ENCODE assay signal across 9 cellular contexts in genomic region chr15:33309602-33310276, GRCh38. TPM values are rescaled to one million over a fixed set of nuclear protein-coding genes. Genes with fewer than 3 reads are reported as not detected.
DNase-seq lines count a peak whose midpoint lies in the region; ATAC-seq and TF ChIP-seq lines count a peak whose summit lies in the region.
"Had no signal": no experiment of that assay in that cellular context is flagged by ENCODE, and none has a peak within 500 bp of the region (broad histone marks: within the 10 kb centered on the region; RNA-seq: fewer than 3 reads in every experiment).

No MANE protein-coding gene starts in this region.

- TF ChIP-seq CTCF in cardiac fibroblast (IDR thresholded peaks at IDR 0.05; ENCODE audit: low read depth, low read length), result peak; percentile 20

- peaks cover 0 to 18% (median 7%) of the 10 kb centered on the region in 7 donors for H3K4me1 Mint-ChIP-seq in naive thymus-derived CD4-positive, alpha-beta T cell
- H3K4me1 Mint-ChIP-seq: activated B cell treated with CpG ODN at 0.5 μM for 24 hours had no signal

- DNase-seq in ELR (ENCODE audit: low read depth) (peak; percentile 10), cardiac fibroblast (ENCODE audit: low read depth in 2 of 2) (peak; percentile 2 to 18), NCI-H526 treated with DMSO at 0.1 percent for 48 hours (lab: John Stamatoyannopoulos, UW) (no peak), NCI-H226 (no peak)
- no peak for DNase-seq in naive thymus-derived CD4-positive, alpha-beta T cell
- no peak for DNase-seq in stimulated activated naive CD4-positive, alpha-beta T cell treated with Interleukin-2 at 50 U/mL for 16 hours (lab: John Stamatoyannopoulos, UW)
- DNase-seq in activated naive CD4-positive, alpha-beta T cell (lab: John Stamatoyannopoulos, UW), result no peak
- DNase-seq: activated B cell treated with CpG ODN at 0.5 μM for 24 hours had no signal

- peaks cover 0 to 4% (median 0%) of the 10 kb centered on the region in 11 donors for H3K9me3 Mint-ChIP-seq in naive thymus-derived CD4-positive, alpha-beta T cell
- H3K9me3 Mint-ChIP-seq: activated B cell treated with CpG ODN at 0.5 μM for 24 hours had no signal

- TF ChIP-seq EP300 in Ishikawa (IDR thresholded peaks at IDR 0.05; ENCODE audit: borderline replicate concordance), result no peak

- H3K36me3 ChIP-seq in naive thymus-derived CD4-positive, alpha-beta T cell (ENCODE audit: control insufficient read depth in 2 of 3, insufficient read depth in 3 of 3, low read length in 3 of 3), result no peaks in the 10 kb centered on the region

- H3K4me1 ChIP-seq in naive thymus-derived CD4-positive, alpha-beta T cell (ENCODE audit: control insufficient read depth in 2 of 2, insufficient read depth in 2 of 2, low read length in 2 of 2), result no peaks in the 10 kb centered on the region

- H3K27me3 ChIP-seq in naive thymus-derived CD4-positive, alpha-beta T cell (ENCODE audit: control insufficient read depth in 2 of 2, insufficient read depth in 2 of 2, low read length in 2 of 2), result no peaks in the 10 kb centered on the region

- H3K4me3 Mint-ChIP-seq in naive thymus-derived CD4-positive, alpha-beta T cell, result peak overlapping the region in 4 of 10 donors; percentile 9 to 66 (median 51)
- H3K4me3 Mint-ChIP-seq: activated B cell treated with CpG ODN at 0.5 μM for 24 hours had no signal

- POLR2A ChIA-PET in naive thymus-derived CD4-positive, alpha-beta T cell (lab: Charles Lee), result no interaction called here

- H3K9me3 ChIP-seq in naive thymus-derived CD4-positive, alpha-beta T cell (ENCODE audit: control insufficient read depth in 2 of 3, low read length in 3 of 3), result no peaks in the 10 kb centered on the region

- TF ChIP-seq RAD21 in Ishikawa (IDR thresholded peaks at IDR 0.05; ENCODE audit: low read depth), result peak; percentile 33

- peaks cover 0 to 4% (median 0%) of the 10 kb centered on the region in 5 donors for H3K36me3 Mint-ChIP-seq in naive thymus-derived CD4-positive, alpha-beta T cell

- no peak overlapping the region for H3K27ac ChIP-seq in naive thymus-derived CD4-positive, alpha-beta T cell (ENCODE audit: low read depth, low read length)

- no peak overlapping the region for H3K4me3 ChIP-seq in cardiac fibroblast (replicated peaks in 1 of 2; ENCODE audit: low read depth in 2 of 2, low read length in 2 of 2)
- H3K4me3 ChIP-seq in naive thymus-derived CD4-positive, alpha-beta T cell (ENCODE audit: low read length), result no peak overlapping the region

- no peak overlapping the region for H3K27ac Mint-ChIP-seq in naive thymus-derived CD4-positive, alpha-beta T cell
- H3K27ac Mint-ChIP-seq: activated B cell treated with CpG ODN at 0.5 μM for 24 hours had no signal

- H3K27me3 Mint-ChIP-seq in naive thymus-derived CD4-positive, alpha-beta T cell, result peaks cover 42 to 59% (median 56%) of the 10 kb centered on the region in 5 donors

- CTCF ChIA-PET in naive thymus-derived CD4-positive, alpha-beta T cell (lab: Charles Lee), result no interaction called here

- intact Hi-C loops in naive thymus-derived CD4-positive, alpha-beta T cell (cut with micrococcal nuclease), result no loop called here

- ATAC-seq in naive thymus-derived CD4-positive, alpha-beta T cell, result peak; percentile 26

TF ChIP-seq in Ishikawa, 13 proteins besides CTCF, POLR2A, EP300 and RAD21:
- TF ChIP-seq EGR1 (IDR thresholded peaks at IDR 0.05) (no peak), TCF12 (IDR thresholded peaks at IDR 0.05; ENCODE audit: low read depth) (no peak), USF1 (IDR thresholded peaks at IDR 0.05) (no peak), TAF1 (IDR thresholded peaks at IDR 0.05; ENCODE audit: low read depth) (no peak), CREB1 (IDR thresholded peaks at IDR 0.05; ENCODE audit: low read depth) (no peak), TEAD4 (IDR thresholded peaks at IDR 0.05) (no peak), REST (IDR thresholded peaks at IDR 0.05; ENCODE audit: low read depth) (no peak), YY1 (IDR thresholded peaks at IDR 0.05; ENCODE audit: low read depth) (no peak), CEBPB (IDR thresholded peaks at IDR 0.05) (no peak), MAX (IDR thresholded peaks at IDR 0.05) (no peak)
TF ChIP-seq in Ishikawa: peak in this region for 0.

RNA-seq across cellular contexts. Expression of gene RYR3, which starts 1.0 kb away (rescaled TPM):
- 1 to 10 TPM in 2 of 5 experiments, not detected in 3; 1.7 to 5.3 TPM for total RNA-seq in naive thymus-derived CD4-positive, alpha-beta T cell
- under 1 TPM; 0.10 to 0.57 TPM for polyA plus RNA-seq in naive thymus-derived CD4-positive, alpha-beta T cell
- total RNA-seq: activated B cell treated with CpG ODN at 0.5 μM for 24 hours had no signal

Comparison
In these comparisons a context has a peak if more than half of its experiments do, and no peak if none do; other contexts are left out.
1. DNase-seq: peak in ELR (single experiment) and cardiac fibroblast (2 of 2); none in naive thymus-derived CD4-positive, alpha-beta T cell (0 of 9), NCI-H526 treated with DMSO at 0.1 percent for 48 hours (single experiment), stimulated activated naive CD4-positive, alpha-beta T cell treated with Interleukin-2 at 50 U/mL for 16 hours (single experiment), activated naive CD4-positive, alpha-beta T cell (0 of 4) and NCI-H226 (single experiment).